Comparison of ENCODE assay signal across 21 cellular contexts in genomic region chr6:159535629-159536028, GRCh38.
DNase-seq lines count a peak whose midpoint lies in the region; ATAC-seq and TF ChIP-seq lines count a peak whose summit lies in the region.
"Had no signal": no experiment of that assay in that cellular context is flagged by ENCODE, and none has a peak within 500 bp of the region (broad histone marks: within the 10 kb centered on the region; RNA-seq: fewer than 3 reads in every experiment).

No MANE protein-coding gene starts in this region.

- H3K4me3 Mint-ChIP-seq in GM23338 (no peak overlapping the region), neural progenitor cell (no peak overlapping the region)
- H3K4me3 Mint-ChIP-seq: B cell; CD4-positive, CD25-positive, alpha-beta regulatory T cell; CD8-positive, alpha-beta T cell; HFFc6 had no signal

- H3K9me3 Mint-ChIP-seq in GM23338, result no peaks in the 10 kb centered on the region
- no peaks in the 10 kb centered on the region for H3K9me3 Mint-ChIP-seq in neural progenitor cell
- H3K9me3 Mint-ChIP-seq: CD8-positive, alpha-beta T cell had no signal

- peaks cover 6% of the 10 kb centered on the region; the same call in 1 of the 2 replicates for H3K4me1 ChIP-seq in GM23338 (ENCODE audit: insufficient read depth)
- no peaks in the 10 kb centered on the region for H3K4me1 ChIP-seq in neural progenitor cell
- H3K4me1 ChIP-seq: BLaER1, Caco-2, HAP-1 had no signal

- H3K9me3 ChIP-seq in MG63, result no peaks in the 10 kb centered on the region
- H3K9me3 ChIP-seq in neural progenitor cell (ENCODE audit: low read depth), result no peaks in the 10 kb centered on the region
- H3K9me3 ChIP-seq: BLaER1, Caco-2, HAP-1 had no signal

- H3K4me2 ChIP-seq in GM23338, result no peak overlapping the region
- no peak overlapping the region for H3K4me2 ChIP-seq in neural progenitor cell
- H3K4me2 ChIP-seq: BLaER1 had no signal

- intact Hi-C loops in sciatic nerve (cut with DNase I), result no loop called here

- no peaks in the 10 kb centered on the region for H3K79me2 ChIP-seq in GM23338 (replicated peaks; ENCODE audit: insufficient read depth)
- H3K79me2 ChIP-seq in neural progenitor cell (ENCODE audit: low read depth), result no peaks in the 10 kb centered on the region

- H3K27me3 Mint-ChIP-seq in GM23338 (ENCODE audit: insufficient read depth, low read depth, poor library complexity) (no peaks in the 10 kb centered on the region), neural progenitor cell (ENCODE audit: insufficient read depth, low read depth) (no peaks in the 10 kb centered on the region)

- TF ChIP-seq CTCF in fibroblast of mammary gland (conservative IDR thresholded peaks at IDR 0.05; ENCODE audit: control insufficient read depth, insufficient read depth, low read depth, low read length) (no peak), GM23338 (conservative IDR thresholded peaks at IDR 0.05; ENCODE audit: low read depth in 2 of 2) (no peak), neural progenitor cell (IDR thresholded peaks at IDR 0.05) (no peak)

- H4K20me1 ChIP-seq in GM23338 (replicated peaks; ENCODE audit: insufficient read depth), result no peaks in the 10 kb centered on the region
- no peaks in the 10 kb centered on the region for H4K20me1 ChIP-seq in neural progenitor cell (ENCODE audit: low read depth)
- H4K20me1 ChIP-seq: BLaER1 had no signal

- no peaks in the 10 kb centered on the region for H3F3A ChIP-seq in GM23338 (replicated peaks; ENCODE audit: low read depth)
- no peaks in the 10 kb centered on the region for H3F3A ChIP-seq in neural progenitor cell (ENCODE audit: low read depth)

- H3K27me3 ChIP-seq in MG63 (no peaks in the 10 kb centered on the region), GM23338 (ENCODE audit: insufficient read depth) (no peaks in the 10 kb centered on the region), neural progenitor cell (peaks cover 14% of the 10 kb centered on the region)
- H3K27me3 ChIP-seq: BLaER1 had no signal

- H3K4me1 Mint-ChIP-seq in GM23338 (no peaks in the 10 kb centered on the region; the same call in 1 of the 3 replicates), neural progenitor cell (no peaks in the 10 kb centered on the region)
- H3K4me1 Mint-ChIP-seq: B cell; CD4-positive, CD25-positive, alpha-beta regulatory T cell had no signal

- ATAC-seq in sciatic nerve, result peak; percentile 79
- ATAC-seq in GM23338, result no peak
- ATAC-seq: CD8-positive, alpha-beta T cell; GM12878 had no signal

- H2AFZ ChIP-seq in GM23338 (no peak overlapping the region), neural progenitor cell (replicated peaks) (no peak overlapping the region)

- H3K4me3 ChIP-seq in MG63 (no peak overlapping the region), fibroblast of mammary gland (ENCODE audit: control insufficient read depth, low read depth, low read length) (no peak overlapping the region), GM23338 (no peak overlapping the region), neural progenitor cell (no peak overlapping the region)
- H3K4me3 ChIP-seq: BLaER1, GM12878, HAP-1 had no signal

- no peaks in the 10 kb centered on the region for H3K9me2 ChIP-seq in GM23338 (ENCODE audit: insufficient read depth)

- H3K27ac Mint-ChIP-seq in GM23338 (no peak overlapping the region), neural progenitor cell (no peak overlapping the region)
- H3K27ac Mint-ChIP-seq: B cell; CD4-positive, CD25-positive, alpha-beta regulatory T cell; CD8-positive, alpha-beta T cell; HFFc6 had no signal

- no peak overlapping the region for H3K9ac ChIP-seq in neural progenitor cell
- H3K9ac ChIP-seq: BLaER1 had no signal

- H3K27ac ChIP-seq in GM23338 (ENCODE audit: low read depth) (no peak overlapping the region), neural progenitor cell (no peak overlapping the region)
- H3K27ac ChIP-seq: 22Rv1, BLaER1, C4-2B had no signal

- H3K36me3 ChIP-seq in MG63 (no peaks in the 10 kb centered on the region), GM23338 (ENCODE audit: insufficient read depth) (no peaks in the 10 kb centered on the region), neural progenitor cell (no peaks in the 10 kb centered on the region)
- H3K36me3 ChIP-seq: BLaER1, HAP-1 had no signal

- H3K36me3 Mint-ChIP-seq in GM23338 (ENCODE audit: low read depth) (no peaks in the 10 kb centered on the region), neural progenitor cell (no peaks in the 10 kb centered on the region)
- H3K36me3 Mint-ChIP-seq: CD4-positive, CD25-positive, alpha-beta regulatory T cell; CD8-positive, alpha-beta T cell had no signal

- DNase-seq in MG63 (peak; percentile 42), fibroblast of mammary gland (ENCODE audit: low read depth) (peak; percentile 77), sciatic nerve (ENCODE audit: low spot score) (no peak), GM23338 (ENCODE audit: low spot score) (no peak), neural progenitor cell (ENCODE audit: low spot score) (no peak), DMS 273 (lab: John Stamatoyannopoulos, UW; ENCODE audit: unreplicated experiment) (no peak)
- DNase-seq: Caco-2; CD4-positive, CD25-positive, alpha-beta regulatory T cell; CD8-positive, alpha-beta T cell; DMS 273 treated with DMSO at 0.1 percent for 48 hours; DMS79; EL; GDM1; GOT3; HFFc6 had no signal

TF ChIP-seq in GM23338, 12 proteins besides CTCF, POLR2A, EP300 and RAD21:
- no peak for TF ChIP-seq JUNB (IDR thresholded peaks at IDR 0.05; ENCODE audit: unreplicated experiment)
- no peak for TF ChIP-seq EZH2phosphoT487 (IDR thresholded peaks at IDR 0.05; ENCODE audit: unreplicated experiment)
- TF ChIP-seq NANOG (IDR thresholded peaks at IDR 0.05; ENCODE audit: borderline replicate concordance), result no peak
- no peak for TF ChIP-seq ZNF331 (CRISPR knock-in tag; IDR thresholded peaks at IDR 0.05; ENCODE audit: low read depth)
- no peak for TF ChIP-seq EZH2 (IDR thresholded peaks at IDR 0.05; ENCODE audit: low read depth, unreplicated experiment)
TF ChIP-seq in GM23338: peak in this region for 0.

Comparison
In these comparisons a context has a peak if more than half of its experiments do, and no peak if none do; other contexts are left out.
1. DNase-seq: peak in MG63 (single experiment) and fibroblast of mammary gland (single experiment); none in sciatic nerve (single experiment), GM23338 (single experiment), neural progenitor cell (single experiment) and DMS 273 (single experiment).